Comparison of ENCODE assay signal across 25 cellular contexts in the genomic region with DNA sequence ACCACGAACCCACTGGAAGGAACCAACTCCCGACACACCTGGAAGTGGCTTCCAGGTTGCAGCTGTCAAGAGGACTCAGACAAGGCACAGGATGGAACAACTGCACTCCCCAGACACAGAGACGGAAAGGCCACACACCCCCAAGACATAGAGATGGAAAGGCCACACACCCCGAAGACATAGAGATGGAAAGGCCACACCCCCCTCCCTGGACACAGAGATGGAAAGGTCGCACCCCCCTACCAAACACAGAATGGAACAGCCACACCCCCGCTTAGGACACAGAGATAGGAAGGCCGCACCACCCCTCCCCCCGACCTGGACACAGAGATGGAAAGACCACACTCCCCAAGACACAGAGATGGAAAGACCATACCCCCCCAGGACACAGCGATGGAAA. TPM values are rescaled to one million over a fixed set of nuclear protein-coding genes. Genes with fewer than 3 reads are reported as not detected.
"Had no signal": no experiment of that assay in that cellular context is flagged by ENCODE, and none has a peak within 500 bp of the region (broad histone marks: within the 10 kb centered on the region; RNA-seq: fewer than 3 reads in every experiment).

No MANE protein-coding gene starts in this region.

- H3K4me3 Mint-ChIP-seq: activated B cell treated with CpG ODN at 0.5 μM for 24 hours; activated CD4-positive, alpha-beta memory T cell treated with anti-CD3 and anti-CD28 coated beads, Interleukin-2, amount 10 ng/mL, durations not matched to agents 7 days and 5 days; activated naive CD4-positive, alpha-beta T cell treated with anti-CD3 and anti-CD28 coated beads, Interleukin-2, amount 10 ng/mL, durations not matched to agents 7 days and 5 days; activated T-cell treated with anti-CD3 and anti-CD28 coated beads, Interleukin-2, amount 50 U/mL, for 24 hours; naive B cell had no signal

- H3K9me3 Mint-ChIP-seq: activated T-cell treated with anti-CD3 and anti-CD28 coated beads, Interleukin-2, amount 50 U/mL, for 24 hours; activated T-helper 2 cell treated with anti-CD3 and anti-CD28 coated beads, Interferon-gamma antibody, Interleukin-2, Interleukin-4, amounts not matched to agents 10 μg/mL and 5 μg/mL and 100 μg/mL, durations not matched to agents 14 hours and 24 hours and 36 hours had no signal

- H3K36me3 ChIP-seq: prostate gland, right atrium auricular region had no signal

- H3K36me3 Mint-ChIP-seq: naive B cell had no signal

- H3K4me1 ChIP-seq: prostate gland had no signal

- H3K27ac ChIP-seq: prostate gland, right atrium auricular region, tibial artery had no signal

- DNase-seq: activated B cell treated with CpG ODN at 0.5 μM for 24 hours; activated CD4-positive, alpha-beta memory T cell treated with anti-CD3 and anti-CD28 coated beads, Interleukin-2, amount 10 ng/mL, durations not matched to agents 7 days and 5 days; activated CD4-positive, alpha-beta T cell treated with anti-CD3 and anti-CD28 coated beads for 48 hours; activated naive CD4-positive, alpha-beta T cell treated with anti-CD3 and anti-CD28 coated beads, Interleukin-2, amount 10 ng/mL, durations not matched to agents 7 days and 5 days; activated T-cell treated with anti-CD3 and anti-CD28 coated beads, Interleukin-2, amount 50 U/mL, for 24 hours; cerebellar nuclear complex; effector CD4-positive, alpha-beta T cell; head of caudate nucleus; mammary epithelial cell; naive B cell; stimulated activated CD4-positive, alpha-beta T cell treated with anti-CD3 and anti-CD28 coated beads, Interleukin-2, amount 100 ng/mL, for 24 hours; stimulated activated naive CD8-positive, alpha-beta T cell treated with anti-CD3 and anti-CD28 coated beads, Interleukin-15, Interleukin-2, amounts not matched to agents 100 U/mL and 50 U/mL, for 24 hours; substantia nigra; tibial artery had no signal

- H3K27ac Mint-ChIP-seq: activated B cell treated with CpG ODN at 0.5 μM for 24 hours; activated CD4-positive, alpha-beta memory T cell treated with anti-CD3 and anti-CD28 coated beads, Interleukin-2, amount 10 ng/mL, durations not matched to agents 7 days and 5 days; activated naive CD4-positive, alpha-beta T cell treated with anti-CD3 and anti-CD28 coated beads, Interleukin-2, amount 10 ng/mL, durations not matched to agents 7 days and 5 days; activated T-cell treated with anti-CD3 and anti-CD28 coated beads, Interleukin-2, amount 50 U/mL, for 24 hours; activated T-helper 2 cell treated with anti-CD3 and anti-CD28 coated beads, Interferon-gamma antibody, Interleukin-2, Interleukin-4, amounts not matched to agents 10 μg/mL and 5 μg/mL and 100 μg/mL, durations not matched to agents 14 hours and 24 hours and 36 hours had no signal

- H3K4me3 ChIP-seq: prostate gland, right atrium auricular region, tibial artery had no signal

- H3K9me3 ChIP-seq: prostate gland, right atrium auricular region, tibial artery had no signal

RNA-seq across cellular contexts. Expression of gene CALY, which starts 20.4 kb away (rescaled TPM):
- total RNA-seq: activated B cell treated with CpG ODN at 0.5 μM for 24 hours; activated CD4-positive, alpha-beta memory T cell treated with anti-CD3 and anti-CD28 coated beads, Interleukin-2, amount 10 ng/mL, durations not matched to agents 7 days and 5 days; activated T-helper 2 cell treated with anti-CD3 and anti-CD28 coated beads, Interferon-gamma antibody, Interleukin-2, Interleukin-4, amounts not matched to agents 10 μg/mL and 5 μg/mL and 100 μg/mL, durations not matched to agents 14 hours and 24 hours and 36 hours; aorta; mammary epithelial cell; skeletal muscle tissue had no signal
- polyA plus RNA-seq: aorta, keratinocyte, mammary epithelial cell had no signal

RNA-seq across cellular contexts. Expression of gene PRAP1, which starts 30.9 kb away (rescaled TPM):
- total RNA-seq: activated B cell treated with CpG ODN at 0.5 μM for 24 hours; activated CD4-positive, alpha-beta memory T cell treated with anti-CD3 and anti-CD28 coated beads, Interleukin-2, amount 10 ng/mL, durations not matched to agents 7 days and 5 days; activated T-helper 2 cell treated with anti-CD3 and anti-CD28 coated beads, Interferon-gamma antibody, Interleukin-2, Interleukin-4, amounts not matched to agents 10 μg/mL and 5 μg/mL and 100 μg/mL, durations not matched to agents 14 hours and 24 hours and 36 hours; aorta; frontal cortex; mammary epithelial cell; mononuclear cell; osteocyte; right atrium auricular region; skeletal muscle tissue; urinary bladder had no signal
- polyA plus RNA-seq: esophagus, keratinocyte, mammary epithelial cell had no signal
